ENCODE assay signal across 8 cellular contexts in the genomic region with DNA sequence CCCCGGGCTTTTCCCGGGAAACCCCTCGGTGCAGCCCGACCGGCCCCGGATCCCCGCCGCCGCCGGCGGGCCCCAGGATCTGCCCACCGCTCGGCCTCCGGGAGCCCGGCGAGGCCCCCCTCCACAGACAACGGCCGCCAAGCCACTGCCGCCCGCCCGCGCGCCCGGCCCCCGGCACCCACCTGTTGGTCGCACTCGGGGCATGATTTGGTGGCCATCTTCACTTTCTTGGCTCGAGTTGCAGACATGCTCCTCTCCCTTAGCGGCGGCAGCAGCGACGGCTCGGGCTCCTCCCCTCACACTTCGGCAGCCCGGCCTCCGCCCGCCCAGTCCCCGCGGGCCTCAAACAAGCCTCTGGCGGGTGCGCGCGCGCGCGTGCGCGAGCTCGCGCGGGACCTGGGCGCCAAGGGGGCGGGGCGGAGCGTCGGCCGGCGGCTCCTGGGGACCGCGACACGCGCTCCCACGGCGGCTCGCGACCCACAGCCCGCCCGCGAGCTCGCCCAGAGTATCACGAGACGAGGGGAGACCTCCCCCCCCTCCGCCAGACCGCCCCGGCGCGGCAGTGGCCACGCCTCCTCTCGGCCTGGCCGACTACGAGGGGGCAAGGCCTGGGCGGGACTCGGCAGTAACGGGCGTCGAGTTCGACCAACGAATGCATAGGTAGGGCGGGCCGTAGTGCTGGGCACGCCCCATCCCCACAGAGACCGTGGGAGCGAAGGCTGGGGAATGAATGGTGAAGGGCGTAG. TPM values are rescaled to one million over a fixed set of nuclear protein-coding genes. Genes with fewer than 3 reads are reported as not detected.
A peak's percentile ranks its signal among the peaks of the same experiment; 100 is the strongest.
DNase-seq lines count a peak whose midpoint lies in the region; ATAC-seq and TF ChIP-seq lines count a peak whose summit lies in the region.

A gene with protein sequence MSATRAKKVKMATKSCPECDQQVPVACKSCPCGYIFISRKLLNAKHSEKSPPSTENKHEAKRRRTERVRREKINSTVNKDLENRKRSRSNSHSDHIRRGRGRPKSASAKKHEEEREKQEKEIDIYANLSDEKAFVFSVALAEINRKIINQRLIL (minus strand): TSS at position 279 of the 746 bp plus-strand sequence. CDS start 31 bp downstream, at position 248.

- peak within 1 kb of the TSS; percentile 99 for H3K4me3 Mint-ChIP-seq in activated B cell treated with CpG ODN at 0.5 μM for 24 hours

- intact Hi-C loops in activated B cell treated with CpG ODN at 0.5 μM for 24 hours (cut with micrococcal nuclease) = loop anchor here (1.0 kb wide), 3 partner anchors 41 to 142 kb away; a partner anchor contains a TSS

- POLR2A ChIA-PET in activated B cell treated with CpG ODN at 0.5 μM for 24 hours (lab: Charles Lee) = interaction anchor here (0.6 to 4.0 kb wide), 14 partner anchors 9 to 1779 kb away, joined by 3 to 26 read pairs (median 4); a partner anchor contains a TSS

- TF ChIP-seq POLR2A in GM18951 (IDR thresholded peaks at IDR 0.05; ENCODE audit: extremely low read depth, insufficient read depth, insufficient read length) = peak; percentile 79

- peak within 1 kb of the TSS; percentile 95 for H3K27ac Mint-ChIP-seq in activated B cell treated with CpG ODN at 0.5 μM for 24 hours

- DNase-seq in AG08396 (ENCODE audit: low spot score) = peak; percentile 98
- DNase-seq in NCI-H345 (lab: John Stamatoyannopoulos, UW) = peak; percentile 91
- peak; percentile 90 for DNase-seq in activated B cell treated with CpG ODN at 0.5 μM for 24 hours
- peak; percentile 66 to 98 (median 91) for DNase-seq in caudate nucleus (lab: John Stamatoyannopoulos, UW)
- DNase-seq in islet precursor cell = peak; percentile 97
- peak; percentile 84 to 86 (median 84) for DNase-seq in stimulated activated CD4-positive, alpha-beta T cell treated with anti-CD3 and anti-CD28 coated beads, Interleukin-12 subunit alpha, Interleukin-12 subunit beta, amount 100 ng/mL, for 48 hours (ENCODE audit: low read depth in 2 of 3, low spot score in 1 of 3)

- peak; percentile 94 for ATAC-seq in HG03196 (IDR thresholded peaks at IDR 0.05; ENCODE audit: unreplicated experiment)
- peak; percentile 92 for ATAC-seq in activated B cell treated with CpG ODN at 0.5 μM for 24 hours (ENCODE audit: low read depth)

- CTCF ChIA-PET in activated B cell treated with CpG ODN at 0.5 μM for 24 hours (lab: Charles Lee) = no interaction called here

- H3K9me3 Mint-ChIP-seq in activated B cell treated with CpG ODN at 0.5 μM for 24 hours = no peaks in the 10 kb centered on the region

- in situ Hi-C loops in GM18951 (cut with MboI; ENCODE audit: low sequenced_read_pairs, unreplicated experiment) = no loop called here

- no peaks in the 10 kb centered on the region for H3K27me3 Mint-ChIP-seq in activated B cell treated with CpG ODN at 0.5 μM for 24 hours

- H3K27ac ChIP-seq in caudate nucleus (ENCODE audit: low read depth, low read length) = peak within 1 kb of the TSS; percentile 70

- H3K4me1 Mint-ChIP-seq in activated B cell treated with CpG ODN at 0.5 μM for 24 hours = peaks cover 68% of the 10 kb centered on the region

- H3K36me3 Mint-ChIP-seq in activated B cell treated with CpG ODN at 0.5 μM for 24 hours (ENCODE audit: low read depth) = peaks cover 7% of the 10 kb centered on the region

- TF ChIP-seq CTCF in activated B cell treated with CpG ODN at 0.5 μM for 24 hours (IDR thresholded peaks at IDR 0.05) = no peak

RNA-seq across cellular contexts. Expression of the gene that starts here (rescaled TPM):
- 15.6 and 16.6 TPM in 2 replicates for total RNA-seq in activated B cell treated with CpG ODN at 0.5 μM for 24 hours

Comparison
In these comparisons a context has a peak if more than half of its experiments do, and no peak if none do; other contexts are left out.
1. Peak in every context shown above with its lines: DNase-seq, ATAC-seq and H3K27ac ChIP-seq.